Comparison of ENCODE assay signal across 21 cellular contexts in the genomic region with DNA sequence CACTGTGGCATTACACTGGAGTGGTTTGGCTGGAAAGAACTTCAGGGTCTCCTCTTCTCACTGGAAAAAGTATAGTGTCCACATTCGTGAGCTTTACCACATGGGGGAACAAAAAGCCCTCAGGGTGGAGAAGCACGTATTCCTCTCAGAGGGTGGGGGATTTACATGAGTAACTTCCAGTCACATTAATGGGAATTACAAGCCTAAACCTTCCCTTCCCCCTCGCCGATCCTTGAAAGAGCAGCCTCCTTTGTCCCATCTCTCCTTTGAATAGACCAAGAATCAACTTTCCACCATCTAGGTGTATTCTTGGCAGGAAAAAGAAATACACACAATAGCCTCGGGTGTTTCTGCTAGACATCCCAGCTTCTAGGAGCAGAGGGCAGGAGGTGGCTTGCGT.
"Had no signal": no experiment of that assay in that cellular context is flagged by ENCODE, and none has a peak within 500 bp of the region (broad histone marks: within the 10 kb centered on the region; RNA-seq: fewer than 3 reads in every experiment).

No MANE protein-coding gene starts in this region.

- H3K4me3 Mint-ChIP-seq: activated CD4-positive, alpha-beta T cell treated with anti-CD3 and anti-CD28 coated beads, Interleukin-2, amount 10 ng/mL, durations not matched to agents 7 days and 5 days; activated CD8-positive, alpha-beta T cell treated with anti-CD3 and anti-CD28 coated beads, Interleukin-2, amount 10 ng/mL, durations not matched to agents 7 days and 5 days; activated T-cell treated with anti-CD3 and anti-CD28 coated beads, Interleukin-2, amount 50 U/mL, for 24 hours; nephron; T-helper 2 cell treated with Interferon-gamma antibody and Interleukin-4, amounts not matched to agents 5 μg/mL and 100 μg/mL, for 36 hours had no signal

- H3K27me3 Mint-ChIP-seq: activated CD4-positive, alpha-beta T cell treated with anti-CD3 and anti-CD28 coated beads, Interleukin-2, amount 10 ng/mL, durations not matched to agents 7 days and 5 days; activated T-cell treated with anti-CD3 and anti-CD28 coated beads, Interleukin-2, amount 50 U/mL, for 24 hours had no signal

- H3K4me3 ChIP-seq: body of pancreas, dorsolateral prefrontal cortex, tibial artery had no signal

- H3K4me1 ChIP-seq: body of pancreas, foreskin keratinocyte, tibial artery had no signal

- H3K27me3 ChIP-seq: body of pancreas, dorsolateral prefrontal cortex, foreskin keratinocyte, tibial artery had no signal

- H3K9me3 ChIP-seq: body of pancreas had no signal

- H3K9me3 Mint-ChIP-seq: activated CD4-positive, alpha-beta T cell treated with anti-CD3 and anti-CD28 coated beads, Interleukin-2, amount 10 ng/mL, durations not matched to agents 7 days and 5 days; T-helper 2 cell treated with Interferon-gamma antibody and Interleukin-4, amounts not matched to agents 5 μg/mL and 100 μg/mL, for 36 hours had no signal

- H3K4me1 Mint-ChIP-seq: activated CD4-positive, alpha-beta T cell treated with anti-CD3 and anti-CD28 coated beads, Interleukin-2, amount 10 ng/mL, durations not matched to agents 7 days and 5 days; nephron had no signal

- H3K27ac ChIP-seq: body of pancreas, foreskin keratinocyte, tibial artery had no signal

- ATAC-seq: activated CD8-positive, alpha-beta T cell treated with anti-CD3 and anti-CD28 coated beads, Interleukin-2, amount 10 ng/mL, durations not matched to agents 7 days and 5 days; body of pancreas; foreskin keratinocyte; left lobe of liver had no signal

- H3K27ac Mint-ChIP-seq: activated CD4-positive, alpha-beta T cell treated with anti-CD3 and anti-CD28 coated beads, Interleukin-2, amount 10 ng/mL, durations not matched to agents 7 days and 5 days; activated CD8-positive, alpha-beta T cell treated with anti-CD3 and anti-CD28 coated beads, Interleukin-2, amount 10 ng/mL, durations not matched to agents 7 days and 5 days; activated T-cell treated with anti-CD3 and anti-CD28 coated beads, Interleukin-2, amount 50 U/mL, for 24 hours; activated T-helper 2 cell treated with anti-CD3 and anti-CD28 coated beads, Interferon-gamma antibody, Interleukin-2, Interleukin-4, amounts not matched to agents 10 μg/mL and 5 μg/mL and 100 μg/mL, durations not matched to agents 14 hours and 24 hours and 36 hours; nephron; T-helper 2 cell treated with Interferon-gamma antibody and Interleukin-4, amounts not matched to agents 5 μg/mL and 100 μg/mL, for 36 hours had no signal

- DNase-seq: activated CD4-positive, alpha-beta T cell treated with anti-CD3 and anti-CD28 coated beads, Interleukin-2, amount 10 ng/mL, durations not matched to agents 7 days and 5 days; activated CD4-positive, CD25-positive, alpha-beta regulatory T cell; activated CD8-positive, alpha-beta T cell treated with anti-CD3 and anti-CD28 coated beads, Interleukin-2, amount 10 ng/mL, durations not matched to agents 7 days and 5 days; activated naive CD4-positive, alpha-beta T cell treated with Interleukin-2 at 50 U/mL for 16 hours; activated T-cell treated with anti-CD3 and anti-CD28 coated beads, Interleukin-2, amount 50 U/mL, for 24 hours; body of pancreas; central memory CD4-positive, alpha-beta T cell; dorsolateral prefrontal cortex; foreskin keratinocyte; hypothalamus; kidney; midbrain; stimulated activated CD4-positive, alpha-beta T cell treated with anti-CD3 and anti-CD28 coated beads, Interleukin-12 subunit alpha, Interleukin-12 subunit beta, amount 100 ng/mL, for 4 hours; stimulated activated CD4-positive, alpha-beta T cell treated with anti-CD3 and anti-CD28 coated beads, Interleukin-2, amount 100 ng/mL, for 24 hours; stimulated activated naive CD4-positive, alpha-beta T cell treated with Interleukin-2 at 50 U/mL for 16 hours; substantia nigra; tibial artery had no signal
